10 cellular contexts compared by ENCODE assay signal in genomic region chr4:164949448-164950118, GRCh38. TPM values are rescaled to one million over a fixed set of nuclear protein-coding genes. Genes with fewer than 3 reads are reported as not detected.
DNase-seq lines count a peak whose midpoint lies in the region; ATAC-seq and TF ChIP-seq lines count a peak whose summit lies in the region.
"Had no signal": no experiment of that assay in that cellular context is flagged by ENCODE, and none has a peak within 500 bp of the region (broad histone marks: within the 10 kb centered on the region; RNA-seq: fewer than 3 reads in every experiment).

No MANE protein-coding gene starts in this region.

- peak; percentile 11 for TF ChIP-seq CTCF in NB4 (IDR thresholded peaks at IDR 0.05; ENCODE audit: low read depth, low read length)

- intact Hi-C loops in cardiac septum (cut with DNase I), result no loop called here

- ATAC-seq in GM19328 (IDR thresholded peaks at IDR 0.05; ENCODE audit: unreplicated experiment) (peak; percentile 58), HG02981 (IDR thresholded peaks at IDR 0.05; ENCODE audit: unreplicated experiment) (no peak)

- TF ChIP-seq POLR2A in NB4 (IDR thresholded peaks at IDR 0.05; ENCODE audit: extremely low read depth, insufficient read length), result no peak

- H3K4me3 ChIP-seq in NB4 (ENCODE audit: low read depth, low read length), result no peak overlapping the region

- peak; percentile 27 for DNase-seq in AG20443 (ENCODE audit: low spot score)
- no peak for DNase-seq in NB4 (ENCODE audit: low read depth)
- DNase-seq in germinal center (ENCODE audit: low spot score), result peak; percentile 5
- DNase-seq in NCI-H2227 (lab: John Stamatoyannopoulos, UW; ENCODE audit: unreplicated experiment), result no peak
- DNase-seq in GDM1 (lab: John Stamatoyannopoulos, UW), result no peak
- DNase-seq in cardiac septum (ENCODE audit: low spot score), result no peak
- DNase-seq: CD4-positive, CD25-positive, alpha-beta regulatory T cell; dermis blood vessel endothelial cell had no signal

RNA-seq across cellular contexts. Expression of gene TRIM61, which starts 27.9 kb away (rescaled TPM):
- total RNA-seq in cardiac septum, result 1.5 TPM
- total RNA-seq: dermis blood vessel endothelial cell had no signal

Comparison
In these comparisons a context has a peak if more than half of its experiments do, and no peak if none do; other contexts are left out.
1. DNase-seq: peak in AG20443 (single experiment) and germinal center (single experiment); none in NB4 (single experiment), NCI-H2227 (single experiment), GDM1 (single experiment) and cardiac septum (single experiment).